In genomic region chr19:19203012-19203856, GRCh38 we compare ENCODE assay signal across 8 cellular contexts. TPM values are rescaled to one million over a fixed set of nuclear protein-coding genes. Genes with fewer than 3 reads are reported as not detected.
A peak's percentile ranks its signal among the peaks of the same experiment; 100 is the strongest.
DNase-seq lines count a peak whose midpoint lies in the region; ATAC-seq and TF ChIP-seq lines count a peak whose summit lies in the region.

Gene NR2C2AP, minus strand, starts transcription at chr19:19203414. Its CDS starts 354 bp downstream, at chr19:19203060.

- WGBS in ectodermal cell, 2 experiments = 11 to 12% methylated on average over 60 of the region's 60 CpGs
- WGBS in lung, 2 donors = 6 to 7% methylated on average over 60 of the region's 60 CpGs

- peaks cover 9% of the 10 kb centered on the region for H3K4me1 ChIP-seq in ectodermal cell (ENCODE audit: control insufficient read depth, insufficient read depth, low read length)
- peaks cover 0 to 7% of the 10 kb centered on the region in 2 donors for H3K4me1 ChIP-seq in lung (ENCODE audit: control insufficient read depth in 2 of 2, insufficient read depth in 2 of 2, low read length in 2 of 2)

- H3K27me3 ChIP-seq in ectodermal cell (ENCODE audit: control insufficient read depth, insufficient read depth, low read length, poor library complexity, severe bottlenecking) = peaks cover 30% of the 10 kb centered on the region
- no peaks in the 10 kb centered on the region for H3K27me3 ChIP-seq in lung (ENCODE audit: control insufficient read depth, insufficient read depth)

- no peaks in the 10 kb centered on the region for H3K9me3 ChIP-seq in ectodermal cell (ENCODE audit: control insufficient read depth, low read length)
- H3K9me3 ChIP-seq in lung (ENCODE audit: control insufficient read depth in 2 of 2, insufficient read depth in 1 of 2, low read length in 1 of 2) = peaks cover 0 to 5% of the 10 kb centered on the region in 2 donors

- H3K4me3 ChIP-seq in ectodermal cell (ENCODE audit: insufficient read depth, low read depth, low read length) (peak within 1 kb of the TSS; percentile 71), lung (peak within 1 kb of the TSS; percentile 69)

- DNase-seq in Ammon's horn (ENCODE audit: low spot score) (peak; percentile 93), HS-5 (ENCODE audit: low read depth) (peak; percentile 76), NOMO-1 (lab: John Stamatoyannopoulos, UW; ENCODE audit: unreplicated experiment in 2 of 2) (peak; percentile 90 to 93), lung (ENCODE audit: low spot score) (peak; percentile 92)
- peak; percentile 96 for DNase-seq in activated CD8-positive, alpha-beta memory T cell treated with anti-CD3 and anti-CD28 coated beads for 24 hours
- DNase-seq in stimulated activated CD4-positive, alpha-beta T cell treated with anti-CD3 and anti-CD28 coated beads, TNF-alpha, amount 100 ng/mL, for 24 hours (ENCODE audit: low read depth in 3 of 3) = peak; percentile 88 to 95 (median 90)

- H3K27ac ChIP-seq in ectodermal cell (ENCODE audit: insufficient read depth, low read depth, low read length, poor library complexity, severe bottlenecking) (no peak within 1 kb of the TSS), lung (ENCODE audit: low read depth in 1 of 2, low read length in 1 of 2) (peak within 1 kb of the TSS; percentile 50 to 81)

- ATAC-seq in GM19328 (IDR thresholded peaks at IDR 0.05; ENCODE audit: unreplicated experiment) (peak; percentile 80), lung (ENCODE audit: insufficient read depth, low FRiP score) (peak; percentile 92)

- peaks cover 21% of the 10 kb centered on the region for H3K36me3 ChIP-seq in ectodermal cell (ENCODE audit: control insufficient read depth, insufficient read depth, low read length)
- peaks cover 0 to 20% of the 10 kb centered on the region in 2 donors for H3K36me3 ChIP-seq in lung (ENCODE audit: control insufficient read depth in 2 of 2, insufficient read depth in 2 of 2, low read length in 2 of 2)

- TF ChIP-seq CTCF in lung (IDR thresholded peaks at IDR 0.05; ENCODE audit: control extremely low read depth, extremely low read depth) = peak; percentile 33

RNA-seq across cellular contexts. Expression of gene NR2C2AP, which starts in this region (rescaled TPM):
- 12.8 TPM for polyA plus RNA-seq in ectodermal cell (2013, experiment 1 of 4)
- 9.9 TPM for polyA plus RNA-seq in ectodermal cell (2013, experiment 2 of 4)
- polyA plus RNA-seq in ectodermal cell (2013, experiment 3 of 4) = 7.7 TPM
- polyA plus RNA-seq in ectodermal cell (2013, experiment 4 of 4) = 9.3 TPM
- total RNA-seq in lung = 10 to 100 TPM in 1 of 2 donors, 1 to 10 TPM in 1; 4.6 to 18.6 TPM
- polyA plus RNA-seq in lung = 10 to 100 TPM; 23.9 to 26.7 TPM
